In the genomic region with DNA sequence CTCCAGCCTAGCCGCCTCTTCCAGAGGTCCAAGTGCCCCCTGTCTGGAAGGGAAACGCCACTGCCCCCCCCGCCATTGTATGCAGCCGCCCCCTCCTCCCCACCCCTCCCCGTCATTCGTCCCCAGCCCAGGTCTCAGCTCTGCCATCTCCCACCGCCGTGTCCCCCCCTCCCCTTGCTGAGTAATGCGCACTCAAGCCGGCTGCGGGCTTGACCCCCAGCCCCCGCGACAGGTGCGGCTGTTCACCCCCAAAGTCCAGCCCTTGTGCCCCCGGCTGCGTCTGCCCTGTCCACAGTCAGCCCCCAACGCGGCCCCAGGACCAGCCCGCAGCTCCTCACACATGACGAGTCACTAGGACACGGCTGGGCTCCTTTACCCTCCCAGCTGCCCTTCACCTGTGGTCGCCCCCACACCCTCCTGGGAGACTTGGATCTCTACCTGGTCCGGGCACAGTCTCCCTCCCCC, we compare ENCODE assay signal across 8 cellular contexts. TPM values are rescaled to one million over a fixed set of nuclear protein-coding genes. Genes with fewer than 3 reads are reported as not detected.
DNase-seq lines count a peak whose midpoint lies in the region; ATAC-seq and TF ChIP-seq lines count a peak whose summit lies in the region.

No MANE protein-coding gene starts in this region.

- H3K4me3 ChIP-seq in Peyer's patch (peak overlapping the region; percentile 45 to 69 (median 58)), esophagus muscularis mucosa (peak overlapping the region; percentile 65 to 85 (median 68)), neuron (ENCODE audit: low read length) (peak overlapping the region; percentile 84)

- H3K9me3 ChIP-seq in Peyer's patch, result no peaks in the 10 kb centered on the region
- H3K9me3 ChIP-seq in esophagus muscularis mucosa, result no peaks in the 10 kb centered on the region
- peaks cover 4% of the 10 kb centered on the region for H3K9me3 ChIP-seq in neuron (ENCODE audit: low read length)

- DNase-seq in COLO668 (lab: John Stamatoyannopoulos, UW; ENCODE audit: unreplicated experiment), result peak; percentile 31
- no peak for DNase-seq in Peyer's patch
- DNase-seq in esophagus muscularis mucosa (ENCODE audit: extremely low spot score), result no peak
- no peak for DNase-seq in NCI-H2081 treated with DMSO at 0.1 percent for 48 hours (lab: John Stamatoyannopoulos, UW)
- DNase-seq in KG1 (lab: John Stamatoyannopoulos, UW), result no peak
- DNase-seq in NCI-H1436 (lab: John Stamatoyannopoulos, UW), result no peak

- no peak for TF ChIP-seq POLR2A in Peyer's patch (IDR thresholded peaks at IDR 0.05)
- no peak for TF ChIP-seq POLR2A in esophagus muscularis mucosa (IDR thresholded peaks at IDR 0.05; ENCODE audit: low read depth)

- H3K27me3 ChIP-seq in Peyer's patch (peaks cover 0 to 9% of the 10 kb centered on the region in 2 donors), esophagus muscularis mucosa (peaks cover 0 to 32% (median 3%) of the 10 kb centered on the region in 4 donors), neuron (ENCODE audit: insufficient read depth, low read length) (no peaks in the 10 kb centered on the region)

- peaks cover 2 to 26% (median 16%) of the 10 kb centered on the region in 4 donors for H3K4me1 ChIP-seq in Peyer's patch
- H3K4me1 ChIP-seq in esophagus muscularis mucosa, result peaks cover 20 to 43% (median 39%) of the 10 kb centered on the region in 4 donors
- H3K4me1 ChIP-seq in neuron (ENCODE audit: insufficient read depth, low read length), result peaks cover 29% of the 10 kb centered on the region

- TF ChIP-seq CTCF in Peyer's patch (IDR thresholded peaks at IDR 0.05) (no peak), esophagus muscularis mucosa (IDR thresholded peaks at IDR 0.05) (no peak)

- TF ChIP-seq EP300 in esophagus muscularis mucosa (IDR thresholded peaks at IDR 0.05), result no peak

- no peak for ATAC-seq in HG02623 (IDR thresholded peaks at IDR 0.05; ENCODE audit: unreplicated experiment)

- intact Hi-C loops in esophagus muscularis mucosa (cut with DNase I), result no loop called here

- 0% methylated on average over 7 of the region's 23 CpGs for WGBS in esophagus muscularis mucosa

- H2AFZ ChIP-seq in neuron (ENCODE audit: low read depth, low read length), result peak overlapping the region; percentile 52

- H3K27ac ChIP-seq in Peyer's patch (peak overlapping the region; percentile 14 to 66 (median 46)), esophagus muscularis mucosa (replicated peaks in 1 of 4) (peak overlapping the region; percentile 60 to 73 (median 65))

- H3K36me3 ChIP-seq in Peyer's patch, result no peaks in the 10 kb centered on the region
- peaks cover 0 to 14% (median 0%) of the 10 kb centered on the region in 4 donors for H3K36me3 ChIP-seq in esophagus muscularis mucosa
- H3K36me3 ChIP-seq in neuron (ENCODE audit: insufficient read depth, low read length), result no peaks in the 10 kb centered on the region

RNA-seq across cellular contexts. Expression of gene GPRC5B, which starts 0.6 kb away (rescaled TPM):
- 10 to 100 TPM in 1 of 4 donors, 1 to 10 TPM in 3; 3.5 to 22.9 (median 6.6) TPM for total RNA-seq in Peyer's patch
- 10 to 100 TPM; 14.1 to 29.4 (median 21.4) TPM for total RNA-seq in esophagus muscularis mucosa
